Comparison of ENCODE assay signal across 1 cellular context in the genomic region with DNA sequence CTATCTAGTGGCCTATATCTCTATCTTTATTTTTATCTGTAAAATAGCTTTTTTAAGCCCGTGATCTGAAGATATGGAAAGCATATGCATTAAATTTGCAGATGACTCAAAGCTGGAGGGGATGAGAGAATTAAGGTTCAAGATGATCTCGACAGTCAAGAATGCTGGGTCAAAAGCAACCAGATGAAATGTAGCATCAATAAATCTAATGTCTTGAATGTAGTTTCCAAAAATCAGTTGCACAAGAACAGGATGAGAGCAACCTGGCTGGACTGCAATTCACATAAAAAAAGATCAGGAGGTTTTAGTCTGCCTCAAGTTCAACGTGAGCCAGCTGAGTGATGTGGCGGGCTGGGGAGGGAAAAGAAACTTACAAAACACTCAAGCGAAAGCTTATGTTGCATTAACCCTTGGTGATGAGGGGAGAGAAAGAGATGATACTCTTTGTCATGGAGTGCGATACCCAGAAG.
TF ChIP-seq lines count a peak whose summit lies in the region.

No MANE protein-coding gene starts in this region.

TF ChIP-seq in GM12878, 131 proteins besides CTCF, POLR2A, EP300 and RAD21 (continued from another document):
- TF ChIP-seq, protein P1, sequence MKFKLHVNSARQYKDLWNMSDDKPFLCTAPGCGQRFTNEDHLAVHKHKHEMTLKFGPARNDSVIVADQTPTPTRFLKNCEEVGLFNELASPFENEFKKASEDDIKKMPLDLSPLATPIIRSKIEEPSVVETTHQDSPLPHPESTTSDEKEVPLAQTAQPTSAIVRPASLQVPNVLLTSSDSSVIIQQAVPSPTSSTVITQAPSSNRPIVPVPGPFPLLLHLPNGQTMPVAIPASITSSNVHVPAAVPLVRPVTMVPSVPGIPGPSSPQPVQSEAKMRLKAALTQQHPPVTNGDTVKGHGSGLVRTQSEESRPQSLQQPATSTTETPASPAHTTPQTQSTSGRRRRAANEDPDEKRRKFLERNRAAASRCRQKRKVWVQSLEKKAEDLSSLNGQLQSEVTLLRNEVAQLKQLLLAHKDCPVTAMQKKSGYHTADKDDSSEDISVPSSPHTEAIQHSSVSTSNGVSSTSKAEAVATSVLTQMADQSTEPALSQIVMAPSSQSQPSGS (IDR thresholded peaks at IDR 0.05; ENCODE audit: low read length): 0 out of 2 replicates have a peak, but pooled peaks have one; percentile 3
- TF ChIP-seq MEF2A (IDR thresholded peaks at IDR 0.05; ENCODE audit: insufficient read depth, low read depth, low read length): no peak
TF ChIP-seq in GM12878: peak in this region for 1.
